ENCODE assay signal across 19 cellular contexts in the genomic region with DNA sequence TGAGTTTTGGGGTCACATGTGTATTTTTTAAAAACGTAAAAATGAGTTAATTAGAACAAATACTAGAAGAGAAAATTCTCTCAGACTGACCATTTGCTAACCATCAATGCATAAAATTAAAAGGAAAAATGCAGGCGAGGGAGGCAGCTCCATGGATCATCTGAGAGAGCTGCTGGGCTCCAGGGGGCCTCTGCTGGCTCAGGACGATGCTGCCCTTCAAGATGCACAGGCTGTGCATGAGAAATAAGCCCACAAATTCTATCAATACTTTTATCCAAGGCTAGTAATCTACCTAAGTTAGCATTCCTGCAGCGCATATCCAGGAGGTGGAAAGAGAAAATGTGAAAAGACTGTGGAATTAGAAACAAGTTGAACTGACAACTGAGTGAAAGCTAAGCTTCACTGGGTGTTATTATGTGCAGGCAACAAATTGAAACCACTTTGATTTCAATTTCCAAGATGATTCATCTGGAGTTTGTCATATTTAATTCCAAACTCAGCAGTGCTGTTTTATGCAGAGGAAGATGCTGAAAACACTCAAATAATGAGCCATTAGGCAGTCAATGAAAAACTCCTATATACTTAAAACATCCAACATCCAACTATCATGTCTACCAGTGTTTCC.
DNase-seq lines count a peak whose midpoint lies in the region; ATAC-seq and TF ChIP-seq lines count a peak whose summit lies in the region.
"Had no signal": no experiment of that assay in that cellular context is flagged by ENCODE, and none has a peak within 500 bp of the region (broad histone marks: within the 10 kb centered on the region; RNA-seq: fewer than 3 reads in every experiment).

No MANE protein-coding gene starts in this region.

- BruUV-seq in IMR-90 (replicated peaks; lab: Mats Ljungman, UMichigan), result no TSS peak

- no CpG with 5 or more reads among the region's 4 CpGs for WGBS in IMR-90 (ENCODE audit: extremely low coverage in 2 of 2, insufficient read length in 1 of 2), 2 experiments

- CTCF ChIA-PET in IMR-90 (lab: Yijun Ruan, JAX), result interaction anchor here (1.0 kb wide), 1 partner anchor 11 kb away, joined by 3 read pairs; no protein-coding TSS in a partner anchor

- no peak overlapping the region for H4K5ac ChIP-seq in IMR-90 (ENCODE audit: low read depth, low read length)

- no peak overlapping the region for H3K4me3 ChIP-seq in IMR-90 (ENCODE audit: insufficient read depth, low read depth, low read length)
- no peak overlapping the region for H3K4me3 ChIP-seq in astrocyte of the spinal cord (ENCODE audit: low read depth, low read length)
- H3K4me3 ChIP-seq: GM12878, GM23338 had no signal

- intact Hi-C loops in IMR-90 (cut with micrococcal nuclease), result no loop called here

- H3K4ac ChIP-seq in IMR-90 (ENCODE audit: low read depth, low read length), result no peak overlapping the region

- no peak overlapping the region for H3K56ac ChIP-seq in IMR-90 (ENCODE audit: extremely low read depth, insufficient read depth, low read length)

- DNase-seq in GM03348 (ENCODE audit: low spot score) (peak; percentile 9), IMR-90 (peak; percentile 9), astrocyte of the spinal cord (ENCODE audit: low read depth, low spot score) (no peak), iPS-NIHi11 (ENCODE audit: low spot score) (peak; percentile 21), superior temporal gyrus (ENCODE audit: extremely low spot score) (no peak), NCI-H446 treated with DMSO at 0.1 percent for 48 hours (lab: John Stamatoyannopoulos, UW) (no peak), foreskin keratinocyte (no peak)
- DNase-seq: Calu3; CD4-positive, alpha-beta T cell; DMS79 treated with DMSO at 0.1 percent for 48 hours; KG1; NCI-H1048; NCI-H1436 treated with DMSO at 0.1 percent for 48 hours; NCI-H2081; NCI-H524 had no signal

- no peak overlapping the region for H2BK20ac ChIP-seq in IMR-90 (ENCODE audit: low read depth, low read length)

- no peak for TF ChIP-seq RAD21 in IMR-90 (IDR thresholded peaks at IDR 0.05; ENCODE audit: low read length)

- dilution Hi-C loops in IMR-90 (cut with HindIII; ENCODE audit: low sequenced_read_pairs, unreplicated experiment), result no loop called here

- H3K36me3 ChIP-seq in IMR-90 (ENCODE audit: control insufficient read depth, insufficient read depth, low read length), result 0 out of 2 replicates have a peak, but pooled peaks cover 4% of the 10 kb centered on the region

- no peak overlapping the region for H2BK5ac ChIP-seq in IMR-90 (ENCODE audit: low read depth, low read length, poor library complexity, severe bottlenecking)

- H3K4me1 ChIP-seq in IMR-90 (ENCODE audit: control insufficient read depth, insufficient read depth, low read length), result peaks cover 6% of the 10 kb centered on the region
- no peaks in the 10 kb centered on the region for H3K4me1 ChIP-seq in foreskin keratinocyte

- no peaks in the 10 kb centered on the region; a peak in 1 of 4 replicates for H3K79me1 ChIP-seq in IMR-90 (ENCODE audit: low read depth in 1 of 2, low read length in 2 of 2)

- no peak for TF ChIP-seq POLR2A in IMR-90 (IDR thresholded peaks at IDR 0.05; ENCODE audit: low read depth, low read length)

- H3K27ac ChIP-seq in IMR-90 (ENCODE audit: insufficient read depth, low read length), result no peak overlapping the region
- H3K27ac ChIP-seq in foreskin keratinocyte, result no peak overlapping the region

- no peak overlapping the region for H2AK5ac ChIP-seq in IMR-90 (ENCODE audit: low read depth, low read length)

- POLR2A ChIA-PET in IMR-90 (lab: Charles Lee; ENCODE audit: unreplicated experiment), result no interaction called here

- H4K20me1 ChIP-seq in IMR-90 (ENCODE audit: insufficient read depth, low read length), result no peaks in the 10 kb centered on the region; the same call in 1 of the 2 replicates

- no peaks in the 10 kb centered on the region for H3K9me3 ChIP-seq in IMR-90 (ENCODE audit: control insufficient read depth, insufficient read depth, low read length)

- ATAC-seq in IMR-90 (ENCODE audit: low read depth) (0 out of 2 replicates have a peak, but pooled peaks have one; percentile 24), foreskin keratinocyte (no peak), GM19397 (IDR thresholded peaks at IDR 0.05; ENCODE audit: unreplicated experiment) (no peak)
- ATAC-seq: GM12878, GM23338, Panc1 had no signal

- H3K27me3 ChIP-seq in IMR-90 (ENCODE audit: control insufficient read depth, insufficient read depth, low read length), result no peaks in the 10 kb centered on the region
- no peaks in the 10 kb centered on the region for H3K27me3 ChIP-seq in foreskin keratinocyte

- no peak overlapping the region for H2BK15ac ChIP-seq in IMR-90 (ENCODE audit: low read depth, low read length)

- TF ChIP-seq CTCF in IMR-90 (conservative IDR thresholded peaks at IDR 0.05; ENCODE audit: low read depth, low read length), result no peak
- TF ChIP-seq CTCF in astrocyte of the spinal cord (IDR thresholded peaks at IDR 0.05; ENCODE audit: low read depth, low read length), result peak; percentile 7
- no peak for TF ChIP-seq CTCF in foreskin keratinocyte (conservative IDR thresholded peaks at IDR 0.05)

- no peak overlapping the region for H4K8ac ChIP-seq in IMR-90 (ENCODE audit: low read depth in 2 of 2, low read length in 2 of 2)

- in situ Hi-C loops in IMR-90 (cut with MboI; ENCODE audit: low sequenced_read_pairs) (no loop called here), astrocyte of the spinal cord (cut with HindIII; ENCODE audit: low sequenced_read_pairs) (no loop called here)

- peaks cover 3% of the 10 kb centered on the region for H3K9me1 ChIP-seq in IMR-90 (ENCODE audit: insufficient read depth, low read length)

- H3K23ac ChIP-seq in IMR-90 (ENCODE audit: low read depth, low read length), result no peak overlapping the region

- H2AK9ac ChIP-seq in IMR-90 (replicated peaks; ENCODE audit: low read depth, low read length, poor library complexity), result no peak overlapping the region

- no peak overlapping the region for H4K91ac ChIP-seq in IMR-90 (ENCODE audit: insufficient read depth, low read depth, low read length)

- no peak overlapping the region for H3K4me2 ChIP-seq in IMR-90 (ENCODE audit: low read depth, low read length)
- H3K4me2 ChIP-seq: GM23338 had no signal

- no peak overlapping the region for H2BK120ac ChIP-seq in IMR-90 (ENCODE audit: low read depth, low read length)

- H2AFZ ChIP-seq in IMR-90 (replicated peaks; ENCODE audit: low read length, poor library complexity), result no peak overlapping the region
- H2AFZ ChIP-seq: GM23338 had no signal

- no peak overlapping the region for H3K9ac ChIP-seq in IMR-90 (ENCODE audit: low read depth, low read length)

- no peak overlapping the region for H3K18ac ChIP-seq in IMR-90 (ENCODE audit: low read depth, low read length)

- no peak overlapping the region for H3K14ac ChIP-seq in IMR-90 (replicated peaks; ENCODE audit: low read depth, low read length)

TF ChIP-seq in IMR-90, 13 proteins besides CTCF, POLR2A, EP300 and RAD21:
- TF ChIP-seq RFX5 (IDR thresholded peaks at IDR 0.05; ENCODE audit: low read depth, low read length), result no peak
- TF ChIP-seq MAFK (IDR thresholded peaks at IDR 0.05; ENCODE audit: low read depth, low read length), result no peak
- no peak for TF ChIP-seq CEBPB (IDR thresholded peaks at IDR 0.05; ENCODE audit: low read depth, low read length)
- TF ChIP-seq, protein P1, sequence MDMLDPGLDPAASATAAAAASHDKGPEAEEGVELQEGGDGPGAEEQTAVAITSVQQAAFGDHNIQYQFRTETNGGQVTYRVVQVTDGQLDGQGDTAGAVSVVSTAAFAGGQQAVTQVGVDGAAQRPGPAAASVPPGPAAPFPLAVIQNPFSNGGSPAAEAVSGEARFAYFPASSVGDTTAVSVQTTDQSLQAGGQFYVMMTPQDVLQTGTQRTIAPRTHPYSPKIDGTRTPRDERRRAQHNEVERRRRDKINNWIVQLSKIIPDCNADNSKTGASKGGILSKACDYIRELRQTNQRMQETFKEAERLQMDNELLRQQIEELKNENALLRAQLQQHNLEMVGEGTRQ (IDR thresholded peaks at IDR 0.05; ENCODE audit: low read depth, low read length), result no peak
- no peak for TF ChIP-seq NFE2L2 (IDR thresholded peaks at IDR 0.05; ENCODE audit: low read depth, low read length)
- no peak for TF ChIP-seq MXI1 (IDR thresholded peaks at IDR 0.05; ENCODE audit: borderline replicate concordance, low read depth, low read length)
- no peak for TF ChIP-seq RCOR1 (IDR thresholded peaks at IDR 0.05; ENCODE audit: insufficient replicate concordance, low read length)
- TF ChIP-seq FOS (IDR thresholded peaks at IDR 0.05; ENCODE audit: low read depth, low read length), result no peak
- no peak for TF ChIP-seq CHD1 (IDR thresholded peaks at IDR 0.05; ENCODE audit: low read depth, low read length)
- TF ChIP-seq, protein P2, sequence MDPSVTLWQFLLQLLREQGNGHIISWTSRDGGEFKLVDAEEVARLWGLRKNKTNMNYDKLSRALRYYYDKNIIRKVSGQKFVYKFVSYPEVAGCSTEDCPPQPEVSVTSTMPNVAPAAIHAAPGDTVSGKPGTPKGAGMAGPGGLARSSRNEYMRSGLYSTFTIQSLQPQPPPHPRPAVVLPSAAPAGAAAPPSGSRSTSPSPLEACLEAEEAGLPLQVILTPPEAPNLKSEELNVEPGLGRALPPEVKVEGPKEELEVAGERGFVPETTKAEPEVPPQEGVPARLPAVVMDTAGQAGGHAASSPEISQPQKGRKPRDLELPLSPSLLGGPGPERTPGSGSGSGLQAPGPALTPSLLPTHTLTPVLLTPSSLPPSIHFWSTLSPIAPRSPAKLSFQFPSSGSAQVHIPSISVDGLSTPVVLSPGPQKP (IDR thresholded peaks at IDR 0.05; ENCODE audit: borderline replicate concordance, low read depth, low read length), result no peak
- TF ChIP-seq MAZ (IDR thresholded peaks at IDR 0.05; ENCODE audit: borderline replicate concordance, low read depth, low read length), result no peak
- no peak for TF ChIP-seq SMC3 (IDR thresholded peaks at IDR 0.05; ENCODE audit: low read depth, low read length)
- TF ChIP-seq BHLHE40 (IDR thresholded peaks at IDR 0.05; ENCODE audit: low read depth, low read length), result no peak

Comparison
In these comparisons a context has a peak if more than half of its experiments do, and no peak if none do; other contexts are left out.
1. DNase-seq: peak in GM03348 (single experiment), IMR-90 (single experiment) and iPS-NIHi11 (single experiment); none in astrocyte of the spinal cord (single experiment), superior temporal gyrus (single experiment), NCI-H446 treated with DMSO at 0.1 percent for 48 hours (single experiment) and foreskin keratinocyte (0 of 2).